16 cellular contexts compared by ENCODE assay signal in the genomic region with DNA sequence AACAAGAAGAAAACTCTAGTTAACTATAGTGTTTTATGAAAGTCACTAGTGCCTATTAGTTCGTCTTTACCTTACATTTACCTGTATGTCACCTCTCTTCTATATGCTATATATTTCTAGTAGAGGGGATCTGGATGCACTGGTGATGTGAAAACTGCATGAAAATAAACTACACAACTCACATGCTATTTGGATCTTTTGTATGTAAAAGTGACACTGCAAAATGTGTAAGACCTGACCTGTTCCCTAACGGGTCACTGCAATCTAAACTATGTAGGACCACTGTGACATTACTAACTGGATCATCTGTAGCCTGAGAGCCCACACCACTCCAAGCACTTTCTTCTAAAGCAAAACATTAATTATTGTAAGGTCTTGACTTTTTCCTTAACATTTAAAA. TPM values are rescaled to one million over a fixed set of nuclear protein-coding genes. Genes with fewer than 3 reads are reported as not detected.
DNase-seq lines count a peak whose midpoint lies in the region; ATAC-seq, FAIRE-seq and TF ChIP-seq lines count a peak whose summit lies in the region.
"Had no signal": no experiment of that assay in that cellular context is flagged by ENCODE, and none has a peak within 500 bp of the region (broad histone marks: within the 10 kb centered on the region; RNA-seq: fewer than 3 reads in every experiment).

No MANE protein-coding gene starts in this region.

- FAIRE-seq in endothelial cell of umbilical vein (lab: Jason Lieb, UNC): no peak
- FAIRE-seq: islet of Langerhans had no signal

- no peak for DNase-seq in activated naive CD4-positive, alpha-beta T cell treated with anti-CD3 and anti-CD28 coated beads for 36 hours
- no peak for DNase-seq in activated naive CD4-positive, alpha-beta T cell treated with anti-CD3 and anti-CD28 coated beads, Interleukin-2, amount 50 U/mL, for 72 hours (ENCODE audit: low spot score in 2 of 2)
- DNase-seq in RKO (ENCODE audit: low spot score): peak; percentile 15
- no peak for DNase-seq in endothelial cell of umbilical vein (ENCODE audit: low read depth, low spot score)
- DNase-seq in suprapubic skin (ENCODE audit: low spot score in 2 of 2): no peak
- DNase-seq in Ammon's horn (ENCODE audit: low spot score): no peak
- no peak for DNase-seq in NCI-H2029 (lab: John Stamatoyannopoulos, UW)
- DNase-seq: activated B cell treated with CpG ODN at 0.5 μM for 24 hours; activated naive CD4-positive, alpha-beta T cell; C1 segment of cervical spinal cord; cortex of kidney; foreskin fibroblast; NCI-H226 had no signal

- peak overlapping the region; percentile 82 for H3K4me2 ChIP-seq in endothelial cell of umbilical vein (ENCODE audit: insufficient read depth, low read length)

- H3K9me3 ChIP-seq in endothelial cell of umbilical vein (replicated peaks; ENCODE audit: control insufficient read depth, insufficient read depth, low read length) (no peaks in the 10 kb centered on the region), suprapubic skin (no peaks in the 10 kb centered on the region)

- H3K27me3 Mint-ChIP-seq in activated naive CD4-positive, alpha-beta T cell treated with anti-CD3 and anti-CD28 coated beads for 36 hours (ENCODE audit: low read depth): no peaks in the 10 kb centered on the region
- H3K27me3 Mint-ChIP-seq: activated B cell treated with CpG ODN at 0.5 μM for 24 hours had no signal

- TF ChIP-seq CTCF in endothelial cell of umbilical vein (IDR thresholded peaks at IDR 0.05; ENCODE audit: extremely low read depth in 1 of 2, insufficient read depth in 1 of 2, low read depth in 1 of 2, low read length in 2 of 2) (no peak), suprapubic skin (IDR thresholded peaks at IDR 0.05) (no peak)

- H3K4me1 ChIP-seq in endothelial cell of umbilical vein (ENCODE audit: control insufficient read depth, extremely low read depth, insufficient read depth, low read length) (peaks cover 15% of the 10 kb centered on the region), suprapubic skin (peaks cover 22% of the 10 kb centered on the region)

- peaks cover 0 to 2% of the 10 kb centered on the region in 2 experiments for H3K27me3 ChIP-seq in endothelial cell of umbilical vein (ENCODE audit: control insufficient read depth in 2 of 2, insufficient read depth in 2 of 2, low read length in 2 of 2)
- no peaks in the 10 kb centered on the region for H3K27me3 ChIP-seq in suprapubic skin

- H3K4me1 Mint-ChIP-seq in activated naive CD4-positive, alpha-beta T cell treated with anti-CD3 and anti-CD28 coated beads for 36 hours (ENCODE audit: low read depth): peaks cover 17% of the 10 kb centered on the region

- H3K9me1 ChIP-seq in endothelial cell of umbilical vein (replicated peaks; ENCODE audit: control insufficient read depth, extremely low read depth, insufficient read depth, low read length): no peaks in the 10 kb centered on the region

- H3K27ac ChIP-seq in endothelial cell of umbilical vein (ENCODE audit: insufficient read depth, low read depth, low read length) (no peak overlapping the region), suprapubic skin (no peak overlapping the region)

- H3K79me2 ChIP-seq in endothelial cell of umbilical vein (ENCODE audit: control insufficient read depth, insufficient read depth, low read length): peaks cover 16% of the 10 kb centered on the region

- TF ChIP-seq POLR2A in endothelial cell of umbilical vein (IDR thresholded peaks at IDR 0.05; ENCODE audit: low read depth, low read length): no peak
- TF ChIP-seq POLR2A in suprapubic skin (IDR thresholded peaks at IDR 0.05): no peak

- H3K9ac ChIP-seq in endothelial cell of umbilical vein (replicated peaks; ENCODE audit: extremely low read depth, insufficient read depth, low read length): no peak overlapping the region

- H4K20me1 ChIP-seq in endothelial cell of umbilical vein (replicated peaks; ENCODE audit: control insufficient read depth, extremely low read depth, insufficient read depth, low read length): no peaks in the 10 kb centered on the region

- CTCF ChIA-PET in activated naive CD4-positive, alpha-beta T cell treated with anti-CD3 and anti-CD28 coated beads for 36 hours (lab: Charles Lee): interaction anchor here (1.6 to 3.2 kb wide), 2 partner anchors 47 to 51 kb away, joined by 3 to 19 read pairs; no protein-coding TSS in a partner anchor
- CTCF ChIA-PET in endothelial cell of umbilical vein (lab: Charles Lee): no interaction called here

- H3K36me3 ChIP-seq in endothelial cell of umbilical vein (ENCODE audit: control insufficient read depth in 2 of 2, extremely low read depth in 1 of 2, insufficient read depth in 2 of 2, low read length in 2 of 2) (peaks cover 3 to 10% of the 10 kb centered on the region in 2 experiments), suprapubic skin (peaks cover 22% of the 10 kb centered on the region)

- POLR2A ChIA-PET in endothelial cell of umbilical vein (lab: Charles Lee): no interaction called here

- H3K4me3 ChIP-seq in endothelial cell of umbilical vein (replicated peaks in 1 of 3; ENCODE audit: insufficient read depth in 1 of 3, low read depth in 1 of 3, low read length in 3 of 3): no peak overlapping the region
- H3K4me3 ChIP-seq in suprapubic skin: peak overlapping the region; percentile 91

- no peak overlapping the region for H3K27ac Mint-ChIP-seq in activated naive CD4-positive, alpha-beta T cell treated with anti-CD3 and anti-CD28 coated beads for 36 hours
- peak overlapping the region in 1 of 2 donors; percentile 90 for H3K27ac Mint-ChIP-seq in activated naive CD4-positive, alpha-beta T cell treated with anti-CD3 and anti-CD28 coated beads, Interleukin-2, amount 50 U/mL, for 72 hours
- H3K27ac Mint-ChIP-seq: activated B cell treated with CpG ODN at 0.5 μM for 24 hours had no signal

- no peak for ATAC-seq in activated naive CD4-positive, alpha-beta T cell treated with anti-CD3 and anti-CD28 coated beads, Interleukin-2, amount 50 U/mL, for 72 hours
- ATAC-seq in GM19455 (IDR thresholded peaks at IDR 0.05; ENCODE audit: unreplicated experiment): no peak

- BruUV-seq in endothelial cell of umbilical vein (replicated peaks; lab: Mats Ljungman, UMichigan): no TSS peak

- dilution Hi-C loops in endothelial cell of umbilical vein (cut with MboI; ENCODE audit: extremely low pct_ligation_motif_present, low sequenced_read_pairs): no loop called here

- H3K4me3 Mint-ChIP-seq in activated naive CD4-positive, alpha-beta T cell treated with anti-CD3 and anti-CD28 coated beads for 36 hours: peak overlapping the region; percentile 90

- peaks cover 24% of the 10 kb centered on the region for H3K36me3 Mint-ChIP-seq in activated naive CD4-positive, alpha-beta T cell treated with anti-CD3 and anti-CD28 coated beads for 36 hours (ENCODE audit: low read depth)
- H3K36me3 Mint-ChIP-seq in activated naive CD4-positive, alpha-beta T cell treated with anti-CD3 and anti-CD28 coated beads, Interleukin-2, amount 50 U/mL, for 72 hours: peaks cover 14 to 16% of the 10 kb centered on the region in 2 donors

- 75% methylated on average over 2 of the region's 2 CpGs for WGBS in suprapubic skin

- no peaks in the 10 kb centered on the region for H3K9me3 Mint-ChIP-seq in activated naive CD4-positive, alpha-beta T cell treated with anti-CD3 and anti-CD28 coated beads for 36 hours
- H3K9me3 Mint-ChIP-seq in activated naive CD4-positive, alpha-beta T cell treated with anti-CD3 and anti-CD28 coated beads, Interleukin-2, amount 50 U/mL, for 72 hours: no peaks in the 10 kb centered on the region
- H3K9me3 Mint-ChIP-seq: activated B cell treated with CpG ODN at 0.5 μM for 24 hours had no signal

- TF ChIP-seq EP300 in suprapubic skin (IDR thresholded peaks at IDR 0.05): no peak

- intact Hi-C loops in activated naive CD4-positive, alpha-beta T cell treated with anti-CD3 and anti-CD28 coated beads for 36 hours (cut with micrococcal nuclease): loop anchor here (2.0 kb wide), 1 partner anchor 173 kb away; a partner anchor contains a TSS
- intact Hi-C loops in endothelial cell of umbilical vein (cut with micrococcal nuclease): no loop called here

- H2AFZ ChIP-seq in endothelial cell of umbilical vein (ENCODE audit: low read depth, low read length): no peak overlapping the region

RNA-seq across cellular contexts. Expression of a gene that starts 1.7 kb away (rescaled TPM):
- total RNA-seq in activated naive CD4-positive, alpha-beta T cell treated with anti-CD3 and anti-CD28 coated beads for 36 hours: 10 to 100 TPM; 60.9 to 61.5 TPM
- 10 to 100 TPM; 38.3 to 54.7 TPM for total RNA-seq in activated naive CD4-positive, alpha-beta T cell treated with anti-CD3 and anti-CD28 coated beads, Interleukin-2, amount 50 U/mL, for 72 hours
- 65.8 and 75.0 TPM in 2 replicates for total RNA-seq in endothelial cell of umbilical vein
- polyA plus RNA-seq in endothelial cell of umbilical vein: 18.6 and 24.6 TPM in 2 replicates
- 30.5 and 31.9 TPM in 2 replicates for polyA plus RNA-seq in endothelial cell of umbilical vein (2011; cell fraction: cytosol; rRNA removed)
- 31.7 and 31.9 TPM in 2 replicates for polyA plus RNA-seq in endothelial cell of umbilical vein (2011; cell fraction: nucleus; rRNA removed)
- polyA plus RNA-seq in endothelial cell of umbilical vein (2012): 67.4 and 74.6 TPM in 2 replicates
- polyA minus RNA-seq in endothelial cell of umbilical vein: 24.8 and 32.6 TPM in 2 replicates
- polyA minus RNA-seq in endothelial cell of umbilical vein (2011; cell fraction: cytosol; rRNA and poly(A)+ RNA removed): 9.7 TPM
- polyA minus RNA-seq in endothelial cell of umbilical vein (2011; cell fraction: nucleus; rRNA and poly(A)+ RNA removed): 37.9 and 47.1 TPM in 2 replicates
- total RNA-seq in suprapubic skin: 100 to 1,000 TPM; 140 to 188 (median 176) TPM

RNA-seq across cellular contexts. Expression of a gene that starts 43.8 kb away (rescaled TPM):
- not detected for total RNA-seq in activated naive CD4-positive, alpha-beta T cell treated with anti-CD3 and anti-CD28 coated beads for 36 hours
- total RNA-seq in activated naive CD4-positive, alpha-beta T cell treated with anti-CD3 and anti-CD28 coated beads, Interleukin-2, amount 50 U/mL, for 72 hours: not detected
- total RNA-seq in endothelial cell of umbilical vein (not detected in 2 replicates), suprapubic skin (under 1 TPM in 1 of 4 donors, not detected in 3; 0.45 TPM)
- not detected in 2 replicates for polyA plus RNA-seq in endothelial cell of umbilical vein
- polyA plus RNA-seq in endothelial cell of umbilical vein (2011; cell fraction: cytosol; rRNA removed): not detected in 2 replicates
- polyA plus RNA-seq in endothelial cell of umbilical vein (2011; cell fraction: nucleus; rRNA removed): not detected in 2 replicates
- not detected in 2 replicates for polyA plus RNA-seq in endothelial cell of umbilical vein (2012)
- polyA minus RNA-seq in endothelial cell of umbilical vein: not detected in 2 replicates
- not detected for polyA minus RNA-seq in endothelial cell of umbilical vein (2011; cell fraction: cytosol; rRNA and poly(A)+ RNA removed)
- polyA minus RNA-seq in endothelial cell of umbilical vein (2011; cell fraction: nucleus; rRNA and poly(A)+ RNA removed): not detected in 2 replicates
- total RNA-seq: activated B cell treated with CpG ODN at 0.5 μM for 24 hours, myocyte had no signal

RNA-seq across cellular contexts. Expression of a gene that starts 54.6 kb away (rescaled TPM):
- total RNA-seq in activated naive CD4-positive, alpha-beta T cell treated with anti-CD3 and anti-CD28 coated beads for 36 hours: not detected
- total RNA-seq in activated naive CD4-positive, alpha-beta T cell treated with anti-CD3 and anti-CD28 coated beads, Interleukin-2, amount 50 U/mL, for 72 hours: not detected
- not detected in 2 replicates for total RNA-seq in endothelial cell of umbilical vein
- 0.18 and 0.25 TPM in 2 replicates for polyA plus RNA-seq in endothelial cell of umbilical vein
- polyA plus RNA-seq in endothelial cell of umbilical vein (2011; cell fraction: cytosol; rRNA removed): 0.06 TPM in 1 of 2 replicates, not detected in the other
- 0.21 and 0.28 TPM in 2 replicates for polyA plus RNA-seq in endothelial cell of umbilical vein (2011; cell fraction: nucleus; rRNA removed)
- polyA plus RNA-seq in endothelial cell of umbilical vein (2012): not detected in 2 replicates
- polyA minus RNA-seq in endothelial cell of umbilical vein: 0.06 TPM in 1 of 2 replicates, not detected in the other
- not detected for polyA minus RNA-seq in endothelial cell of umbilical vein (2011; cell fraction: cytosol; rRNA and poly(A)+ RNA removed)
- polyA minus RNA-seq in endothelial cell of umbilical vein (2011; cell fraction: nucleus; rRNA and poly(A)+ RNA removed): not detected in 2 replicates
- 1 to 10 TPM in 1 of 4 donors, under 1 TPM in 3; 0.42 to 1.6 (median 0.69) TPM for total RNA-seq in suprapubic skin
- total RNA-seq: activated B cell treated with CpG ODN at 0.5 μM for 24 hours had no signal
